In the genomic region with DNA sequence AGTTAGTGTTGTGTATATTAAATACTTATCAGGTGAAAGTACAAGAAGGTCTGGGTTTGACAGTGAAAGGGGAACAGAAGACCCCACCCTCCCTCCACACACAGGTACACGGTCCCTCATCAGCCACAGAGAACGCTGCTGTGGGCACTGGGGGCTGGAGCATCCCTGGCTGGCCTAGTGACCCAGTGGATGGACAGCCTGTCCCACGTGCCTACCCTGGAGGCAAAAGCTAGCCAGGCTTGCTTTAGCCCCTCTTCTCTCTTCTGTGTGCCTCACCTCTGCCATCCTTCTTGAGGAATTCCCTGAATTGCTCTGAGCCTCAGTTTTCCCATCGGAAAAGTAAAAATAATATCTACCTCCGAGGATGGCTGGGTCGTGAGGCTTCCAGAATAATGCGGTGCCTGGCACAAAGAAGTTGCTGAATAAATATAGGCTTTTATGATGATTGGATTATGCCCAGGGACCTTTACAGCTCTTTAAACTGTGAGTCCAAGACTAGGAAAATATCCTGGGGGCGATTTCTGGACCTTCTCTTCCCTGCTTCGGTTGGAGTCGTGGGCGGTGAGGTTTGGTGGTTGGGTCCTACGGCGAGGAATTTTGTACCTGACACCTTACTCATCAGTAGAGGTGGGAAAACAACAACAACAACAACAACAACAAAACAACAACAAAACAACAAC, we compare ENCODE assay signal across 10 cellular contexts. TPM values are rescaled to one million over a fixed set of nuclear protein-coding genes. Genes with fewer than 3 reads are reported as not detected.
A peak's percentile ranks its signal among the peaks of the same experiment; 100 is the strongest.
DNase-seq lines count a peak whose midpoint lies in the region; ATAC-seq, FAIRE-seq and TF ChIP-seq lines count a peak whose summit lies in the region.
"Had no signal": no experiment of that assay in that cellular context is flagged by ENCODE, and none has a peak within 500 bp of the region (broad histone marks: within the 10 kb centered on the region; RNA-seq: fewer than 3 reads in every experiment).

No MANE protein-coding gene starts in this region.

- FAIRE-seq in H54 (lab: Jason Lieb, UNC): no peak
- FAIRE-seq: TTC549 had no signal

- peak overlapping the region; percentile 91 for H3K9ac ChIP-seq in MM.1S (ENCODE audit: low read length)

- peaks cover 66% of the 10 kb centered on the region for H3K79me2 ChIP-seq in MM.1S (ENCODE audit: low read length)

- H3K9me2 ChIP-seq in MM.1S (replicated peaks; ENCODE audit: insufficient read depth, low read length): no peaks in the 10 kb centered on the region

- no peak overlapping the region for H3K4me3 ChIP-seq in CD4-positive, alpha-beta memory T cell (ENCODE audit: low read length in 2 of 2)
- H3K4me3 ChIP-seq in MM.1S (ENCODE audit: low read length) (peak overlapping the region; percentile 78), dorsolateral prefrontal cortex (peak overlapping the region in 42 of 59 donors; percentile 50 to 77 (median 66))

- no peaks in the 10 kb centered on the region for H3K36me3 ChIP-seq in CD4-positive, alpha-beta memory T cell (ENCODE audit: insufficient read depth, low read length)
- 0 out of 2 replicates have a peak, but pooled peaks cover 2% of the 10 kb centered on the region for H3K36me3 ChIP-seq in MM.1S (replicated peaks; ENCODE audit: insufficient read depth, low read length)
- H3K36me3 ChIP-seq: thoracic aorta had no signal

- H3K4me2 ChIP-seq in MM.1S (ENCODE audit: low read depth, low read length): peak overlapping the region; percentile 75

- intact Hi-C loops in CD4-positive, alpha-beta memory T cell (cut with micrococcal nuclease): loop anchor here (5.0 kb wide), 3 partner anchors 34 to 456 kb away; a partner anchor contains a TSS
- intact Hi-C loops in dorsolateral prefrontal cortex (cut with DNase I): no loop called here

- H3K9me3 Mint-ChIP-seq in CD4-positive, alpha-beta memory T cell: no peaks in the 10 kb centered on the region
- no peaks in the 10 kb centered on the region for H3K9me3 Mint-ChIP-seq in natural killer cell treated with Interleukin-12 subunit alpha and Interleukin-12 subunit beta and Interleukin-15 and Interleukin-18, amount 100 ng/mL, for 72 hours

- H3K9me3 ChIP-seq in CD4-positive, alpha-beta memory T cell (ENCODE audit: control insufficient read depth in 1 of 2, low read length in 2 of 2): no peaks in the 10 kb centered on the region
- no peaks in the 10 kb centered on the region for H3K9me3 ChIP-seq in MM.1S (replicated peaks; ENCODE audit: insufficient read depth, low read length)
- H3K9me3 ChIP-seq: thoracic aorta had no signal

- POLR2A ChIA-PET in CD4-positive, alpha-beta memory T cell (lab: Charles Lee; ENCODE audit: partially characterized antibody): interaction anchor here (1.4 to 1.7 kb wide), 2 partner anchors 206 to 227 kb away, joined by 4 to 8 read pairs; a partner anchor contains a TSS

- CTCF ChIA-PET in CD4-positive, alpha-beta memory T cell (lab: Charles Lee; ENCODE audit: partially characterized antibody): interaction anchor here (2.2 to 9.8 kb wide), 3 partner anchors 14 to 206 kb away, joined by 7 to 127 read pairs (median 82); no protein-coding TSS in a partner anchor

- peaks cover 27% of the 10 kb centered on the region for H3K4me1 ChIP-seq in CD4-positive, alpha-beta memory T cell (ENCODE audit: insufficient read depth, low read length)
- peaks cover 35% of the 10 kb centered on the region for H3K4me1 ChIP-seq in MM.1S (ENCODE audit: low read length)

- H3K4me3 Mint-ChIP-seq in CD4-positive, alpha-beta memory T cell: peak overlapping the region; percentile 77 to 92 (median 83)
- peak overlapping the region; percentile 72 for H3K4me3 Mint-ChIP-seq in natural killer cell treated with Interleukin-12 subunit alpha and Interleukin-12 subunit beta and Interleukin-15 and Interleukin-18, amount 100 ng/mL, for 72 hours

- no peaks in the 10 kb centered on the region for H3K27me3 ChIP-seq in CD4-positive, alpha-beta memory T cell (ENCODE audit: insufficient read depth, low read length)
- H3K27me3 ChIP-seq in MM.1S (replicated peaks; ENCODE audit: insufficient read depth, low read length) (no peaks in the 10 kb centered on the region), dorsolateral prefrontal cortex (peaks cover 0 to 9% (median 0%) of the 10 kb centered on the region in 45 donors)

- H3K27ac Mint-ChIP-seq in CD4-positive, alpha-beta memory T cell: peak overlapping the region in 6 of 7 donors; percentile 53 to 93 (median 78)
- H3K27ac Mint-ChIP-seq in natural killer cell treated with Interleukin-12 subunit alpha and Interleukin-12 subunit beta and Interleukin-15 and Interleukin-18, amount 100 ng/mL, for 72 hours: no peak overlapping the region

- no peak for DNase-seq in CD4-positive, alpha-beta memory T cell
- DNase-seq in MM.1S (no peak), dorsolateral prefrontal cortex (no peak), H54 (ENCODE audit: insufficient read length, low spot score) (no peak), erythroblast (lab: John Stamatoyannopoulos, UW) (no peak), glomerular visceral epithelial cell (ENCODE audit: extremely low spot score) (no peak)
- DNase-seq in natural killer cell treated with Interleukin-12 subunit alpha and Interleukin-12 subunit beta and Interleukin-15 and Interleukin-18, amount 100 ng/mL, for 72 hours (ENCODE audit: low spot score): no peak

- no peaks in the 10 kb centered on the region for H3K27me3 Mint-ChIP-seq in CD4-positive, alpha-beta memory T cell
- H3K27me3 Mint-ChIP-seq in natural killer cell treated with Interleukin-12 subunit alpha and Interleukin-12 subunit beta and Interleukin-15 and Interleukin-18, amount 100 ng/mL, for 72 hours: peaks cover 0 to 27% of the 10 kb centered on the region in 2 donors

- no peak overlapping the region for H2AFZ ChIP-seq in MM.1S (ENCODE audit: low read length)

- 0 out of 2 replicates have a peak, but pooled peaks cover 4% of the 10 kb centered on the region for H4K20me1 ChIP-seq in MM.1S (ENCODE audit: insufficient read depth, low read length)

- TF ChIP-seq CTCF in MM.1S (IDR thresholded peaks at IDR 0.05; ENCODE audit: low read length): no peak
- TF ChIP-seq CTCF in dorsolateral prefrontal cortex (IDR thresholded peaks at IDR 0.05 in 54 of 56, conservative IDR thresholded peaks at IDR 0.05 in 2 of 56; ENCODE audit: low read depth in 1 of 56, partially characterized antibody in 56 of 56): no peak

- H3K27ac ChIP-seq in CD4-positive, alpha-beta memory T cell (ENCODE audit: low read depth, low read length): peak overlapping the region; percentile 50
- peak overlapping the region; percentile 99; the same call in 1 of the 2 replicates for H3K27ac ChIP-seq in MM.1S (ENCODE audit: low read length)
- peak overlapping the region in 2 of 59 donors; percentile 70 to 78 for H3K27ac ChIP-seq in dorsolateral prefrontal cortex
- H3K27ac ChIP-seq: thoracic aorta had no signal

- peaks cover 20 to 39% (median 30%) of the 10 kb centered on the region in 4 donors for H3K4me1 Mint-ChIP-seq in CD4-positive, alpha-beta memory T cell
- H3K4me1 Mint-ChIP-seq in natural killer cell treated with Interleukin-12 subunit alpha and Interleukin-12 subunit beta and Interleukin-15 and Interleukin-18, amount 100 ng/mL, for 72 hours (ENCODE audit: low read depth in 2 of 2): peaks cover 10 to 35% of the 10 kb centered on the region in 2 donors

- H3K36me3 Mint-ChIP-seq in CD4-positive, alpha-beta memory T cell: no peaks in the 10 kb centered on the region
- H3K36me3 Mint-ChIP-seq in natural killer cell treated with Interleukin-12 subunit alpha and Interleukin-12 subunit beta and Interleukin-15 and Interleukin-18, amount 100 ng/mL, for 72 hours: no peaks in the 10 kb centered on the region

- peaks cover 37% of the 10 kb centered on the region for H3F3A ChIP-seq in MM.1S (ENCODE audit: insufficient read depth, low read length)

- ATAC-seq in natural killer cell treated with Interleukin-12 subunit alpha and Interleukin-12 subunit beta and Interleukin-15 and Interleukin-18, amount 100 ng/mL, for 72 hours: no peak
- no peak for ATAC-seq in GM21717 (IDR thresholded peaks at IDR 0.05; ENCODE audit: unreplicated experiment)

- TF ChIP-seq POLR2A in H54 (IDR thresholded peaks at IDR 0.05; ENCODE audit: low read depth, low read length) (no peak), erythroblast (IDR thresholded peaks at IDR 0.05; ENCODE audit: low read length) (no peak)

RNA-seq across cellular contexts. Expression of a gene that starts 0.9 kb away (rescaled TPM):
- 1 to 10 TPM; 3.0 to 4.5 TPM for total RNA-seq in CD4-positive, alpha-beta memory T cell
- 1 to 10 TPM in 1 of 2 donors, under 1 TPM in 1; 0.88 to 1.1 TPM for polyA plus RNA-seq in CD4-positive, alpha-beta memory T cell
- total RNA-seq in dorsolateral prefrontal cortex: 1 to 10 TPM in 118 of 120 experiments, under 1 TPM in 2; 0.84 to 4.8 (median 2.4) TPM
- 1 to 10 TPM in 1 of 2 donors, under 1 TPM in 1; 0.36 to 2.0 TPM for total RNA-seq in natural killer cell treated with Interleukin-12 subunit alpha and Interleukin-12 subunit beta and Interleukin-15 and Interleukin-18, amount 100 ng/mL, for 72 hours

RNA-seq across cellular contexts. Expression of a gene that starts 43.2 kb away (rescaled TPM):
- total RNA-seq in CD4-positive, alpha-beta memory T cell: not detected
- not detected for polyA plus RNA-seq in CD4-positive, alpha-beta memory T cell
- under 1 TPM in 15 of 120 experiments, not detected in 105; 0.11 to 0.34 (median 0.24) TPM for total RNA-seq in dorsolateral prefrontal cortex
- total RNA-seq in natural killer cell treated with Interleukin-12 subunit alpha and Interleukin-12 subunit beta and Interleukin-15 and Interleukin-18, amount 100 ng/mL, for 72 hours: not detected

Comparison
In these comparisons a context has a peak if more than half of its experiments do, and no peak if none do; other contexts are left out.
1. H3K4me3 ChIP-seq: peak in MM.1S (single experiment) and dorsolateral prefrontal cortex (42 of 59); none in CD4-positive, alpha-beta memory T cell (0 of 2).
2. H3K27ac Mint-ChIP-seq: peak in CD4-positive, alpha-beta memory T cell (6 of 7); none in natural killer cell treated with Interleukin-12 subunit alpha and Interleukin-12 subunit beta and Interleukin-15 and Interleukin-18, amount 100 ng/mL, for 72 hours (0 of 2).